In genomic region chr3:32847520-32847919, GRCh38 we compare ENCODE assay signal across 13 cellular contexts. TPM values are rescaled to one million over a fixed set of nuclear protein-coding genes. Genes with fewer than 3 reads are reported as not detected.
"Had no signal": no experiment of that assay in that cellular context is flagged by ENCODE, and none has a peak within 500 bp of the region (broad histone marks: within the 10 kb centered on the region; RNA-seq: fewer than 3 reads in every experiment).

No MANE protein-coding gene starts in this region.

- H3K27ac Mint-ChIP-seq: activated CD4-positive, alpha-beta T cell treated with anti-CD3 and anti-CD28 coated beads, Interleukin-2, amount 10 ng/mL, durations not matched to agents 7 days and 5 days; dendritic cell treated with granulocyte-macrophage colony-stimulating factor and Interleukin-4, amounts not matched to agents 40 ng/mL and 50 ng/mL, for 4 days; effector memory CD8-positive, alpha-beta T cell; T-helper 1 cell treated with Interleukin-12 subunit alpha and Interleukin-12 subunit beta and Interleukin-4 antibody, amounts not matched to agents 30 μg/mL and 1 μg/mL, for 36 hours had no signal

- H3K4me3 Mint-ChIP-seq: activated CD4-positive, alpha-beta T cell treated with anti-CD3 and anti-CD28 coated beads, Interleukin-2, amount 10 ng/mL, durations not matched to agents 7 days and 5 days; dendritic cell treated with granulocyte-macrophage colony-stimulating factor and Interleukin-4, amounts not matched to agents 40 ng/mL and 50 ng/mL, for 4 days; effector memory CD8-positive, alpha-beta T cell; T-helper 1 cell treated with Interleukin-12 subunit alpha and Interleukin-12 subunit beta and Interleukin-4 antibody, amounts not matched to agents 30 μg/mL and 1 μg/mL, for 36 hours had no signal

- H3K27me3 Mint-ChIP-seq: dendritic cell treated with granulocyte-macrophage colony-stimulating factor and Interleukin-4, amounts not matched to agents 40 ng/mL and 50 ng/mL, for 4 days had no signal

- H3K27ac ChIP-seq: body of pancreas, upper lobe of left lung had no signal

- H3K27me3 ChIP-seq: body of pancreas, upper lobe of left lung had no signal

- H3K9me3 ChIP-seq: body of pancreas, upper lobe of left lung had no signal

- H3K4me1 ChIP-seq: body of pancreas had no signal

- DNase-seq: activated CD4-positive, alpha-beta T cell treated with anti-CD3 and anti-CD28 coated beads, Interleukin-2, amount 10 ng/mL, durations not matched to agents 7 days and 5 days; activated CD4-positive, CD25-positive, alpha-beta regulatory T cell; activated naive CD4-positive, alpha-beta T cell treated with anti-CD3 and anti-CD28 coated beads, Interleukin-2, amount 50 U/mL, for 16 hours; body of pancreas; cerebellar nuclear complex; effector memory CD8-positive, alpha-beta T cell; stimulated activated CD4-positive, alpha-beta T cell treated with anti-CD3 and anti-CD28 coated beads, Interleukin-2, amount 100 ng/mL, for 24 hours; stimulated activated naive CD4-positive, alpha-beta T cell; substantia nigra; upper lobe of left lung had no signal

- H3K4me3 ChIP-seq: body of pancreas, upper lobe of left lung had no signal

- ATAC-seq: body of pancreas; effector memory CD8-positive, alpha-beta T cell had no signal

- H3K9me3 Mint-ChIP-seq: activated CD4-positive, alpha-beta T cell treated with anti-CD3 and anti-CD28 coated beads, Interleukin-2, amount 10 ng/mL, durations not matched to agents 7 days and 5 days; dendritic cell treated with granulocyte-macrophage colony-stimulating factor and Interleukin-4, amounts not matched to agents 40 ng/mL and 50 ng/mL, for 4 days; effector memory CD8-positive, alpha-beta T cell; T-helper 1 cell treated with Interleukin-12 subunit alpha and Interleukin-12 subunit beta and Interleukin-4 antibody, amounts not matched to agents 30 μg/mL and 1 μg/mL, for 36 hours had no signal

RNA-seq across cellular contexts. Expression of gene TRIM71, which starts 29.7 kb away (rescaled TPM):
- total RNA-seq: activated CD4-positive, alpha-beta T cell treated with anti-CD3 and anti-CD28 coated beads, Interleukin-2, amount 10 ng/mL, durations not matched to agents 7 days and 5 days; body of pancreas had no signal
- polyA plus RNA-seq: esophagus had no signal
